Comparison of ENCODE assay signal across 2 cellular contexts in genomic region chr1:200901796-200902444, GRCh38.
A peak's percentile ranks its signal among the peaks of the same experiment; 100 is the strongest.
TF ChIP-seq lines count a peak whose summit lies in the region.

No MANE protein-coding gene starts in this region.

TF ChIP-seq in A549, 52 proteins besides CTCF, POLR2A, EP300 and RAD21:
- TF ChIP-seq HMGXB4 (CRISPR knock-in tag; IDR thresholded peaks at IDR 0.05; ENCODE audit: borderline replicate concordance) (no peak), ZC3H11A (IDR thresholded peaks at IDR 0.05) (no peak), MAFK (IDR thresholded peaks at IDR 0.05; ENCODE audit: partially characterized antibody) (no peak), E2F6 (IDR thresholded peaks at IDR 0.05; ENCODE audit: borderline replicate concordance, low read depth) (no peak), TP53 (CRISPR knock-in tag; IDR thresholded peaks at IDR 0.05) (no peak), CHD4 (IDR thresholded peaks at IDR 0.05; ENCODE audit: borderline replicate concordance) (no peak), CBX8 (IDR thresholded peaks at IDR 0.05) (no peak), KDM5A (IDR thresholded peaks at IDR 0.05) (no peak), HOXB5 (CRISPR knock-in tag; IDR thresholded peaks at IDR 0.05) (no peak), PBX3 (IDR thresholded peaks at IDR 0.05) (no peak), ELK1 (IDR thresholded peaks at IDR 0.05; ENCODE audit: low read depth, low read length) (no peak), BCL3 (IDR thresholded peaks at IDR 0.05) (no peak), FOSL2 (IDR thresholded peaks at IDR 0.05) (no peak), FOSL2 (CRISPR knock-in tag; IDR thresholded peaks at IDR 0.05) (no peak), CHD2 (IDR thresholded peaks at IDR 0.05; ENCODE audit: low read length, partially characterized antibody) (no peak), KDM1A (IDR thresholded peaks at IDR 0.05; ENCODE audit: low read depth) (no peak)

TF ChIP-seq in K562, 482 proteins besides CTCF, POLR2A, EP300 and RAD21:
- TF ChIP-seq WHSC1 (IDR thresholded peaks at IDR 0.05; ENCODE audit: low read length) (no peak), ZNF175 (CRISPR knock-in tag; IDR thresholded peaks at IDR 0.05; ENCODE audit: low read depth) (no peak), STAG1 (CRISPR knock-in tag; IDR thresholded peaks at IDR 0.05; ENCODE audit: borderline replicate concordance) (no peak), ZNF282 (CRISPR knock-in tag; IDR thresholded peaks at IDR 0.05) (no peak), NONO (IDR thresholded peaks at IDR 0.05; ENCODE audit: low read depth in 2 of 2, low read length in 1 of 2) (no peak), HNRNPK (IDR thresholded peaks at IDR 0.05; ENCODE audit: low read depth, low read length, poor library complexity, severe bottlenecking) (no peak), EZH2 (IDR thresholded peaks at IDR 0.05; ENCODE audit: borderline replicate concordance, low read depth, low read length) (no peak), PHB (CRISPR knock-in tag; IDR thresholded peaks at IDR 0.05) (no peak), NFIX (CRISPR knock-in tag; IDR thresholded peaks at IDR 0.05; ENCODE audit: low read depth) (peak; percentile 79), RBM14 (IDR thresholded peaks at IDR 0.05; ENCODE audit: borderline replicate concordance, insufficient read depth, low read depth, low read length) (no peak), REST (CRISPR knock-in tag; IDR thresholded peaks at IDR 0.05; ENCODE audit: low read depth) (no peak), E2F4 (CRISPR knock-in tag; IDR thresholded peaks at IDR 0.05; ENCODE audit: low read depth) (no peak), SIRT6 (IDR thresholded peaks at IDR 0.05; ENCODE audit: low read depth, low read length) (no peak), ZZZ3 (IDR thresholded peaks at IDR 0.05) (no peak), ZNF347 (CRISPR knock-in tag; IDR thresholded peaks at IDR 0.05; ENCODE audit: low read depth) (no peak), NFIC (IDR thresholded peaks at IDR 0.05) (peak; percentile 92), SAFB (IDR thresholded peaks at IDR 0.05; ENCODE audit: borderline replicate concordance, low read depth, low read length) (no peak)
